In the genomic region with DNA sequence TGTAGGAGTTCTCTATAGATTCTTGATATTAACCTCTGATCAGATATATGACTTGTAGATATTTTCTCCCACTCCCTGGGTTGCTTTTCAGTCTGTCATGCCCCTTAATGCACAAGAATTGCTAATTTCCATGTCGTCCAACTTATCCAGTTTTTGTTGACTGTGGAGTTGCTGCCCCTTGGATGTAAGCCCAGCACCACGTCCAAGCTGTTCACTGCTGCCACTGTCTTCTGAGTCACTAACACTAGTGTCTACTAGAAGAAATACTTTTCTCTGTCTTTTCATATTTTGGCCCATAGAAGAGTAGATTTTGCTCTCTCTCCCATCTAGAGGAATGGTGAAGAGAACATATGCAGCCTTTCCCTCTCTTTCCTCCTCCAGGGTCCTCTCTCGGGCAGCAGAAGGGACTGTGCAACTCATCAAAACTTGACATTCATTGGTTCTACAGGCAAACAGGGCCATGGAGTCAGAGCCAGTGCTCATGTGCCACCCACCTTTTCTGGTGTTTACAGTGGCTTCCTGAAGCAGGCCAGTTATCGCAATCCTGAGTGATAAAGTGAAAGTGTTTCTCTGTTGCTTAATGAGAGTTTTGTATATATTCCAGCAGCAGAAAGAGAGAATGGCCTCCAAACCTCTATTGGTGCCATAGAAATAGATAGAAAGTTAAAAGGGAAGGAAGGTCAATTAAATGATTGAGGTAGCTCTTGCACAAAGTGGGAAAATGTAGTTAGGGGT, we compare ENCODE assay signal across 2 cellular contexts.
A peak's percentile ranks its signal among the peaks of the same experiment; 100 is the strongest.
TF ChIP-seq lines count a peak whose summit lies in the region.

No MANE protein-coding gene starts in this region.

TF ChIP-seq in IMR-90, 13 proteins besides CTCF, POLR2A, EP300 and RAD21:
- TF ChIP-seq RCOR1 (IDR thresholded peaks at IDR 0.05; ENCODE audit: insufficient replicate concordance, low read length) (no peak), CEBPB (IDR thresholded peaks at IDR 0.05; ENCODE audit: low read depth, low read length) (peak; percentile 70), FOS (IDR thresholded peaks at IDR 0.05; ENCODE audit: low read depth, low read length) (no peak), RFX5 (IDR thresholded peaks at IDR 0.05; ENCODE audit: low read depth, low read length) (no peak), BHLHE40 (IDR thresholded peaks at IDR 0.05; ENCODE audit: low read depth, low read length) (peak; percentile 85)

TF ChIP-seq in SK-N-SH, 30 proteins besides CTCF, POLR2A, EP300 and RAD21:
- TF ChIP-seq TEAD4 (IDR thresholded peaks at IDR 0.05; ENCODE audit: borderline replicate concordance, insufficient read depth): no peak
- TF ChIP-seq CHD2 (IDR thresholded peaks at IDR 0.05; ENCODE audit: low read length, partially characterized antibody): no peak
- TF ChIP-seq MEF2A (IDR thresholded peaks at IDR 0.05; ENCODE audit: borderline replicate concordance, low read depth): no peak
- no peak for TF ChIP-seq ELF1 (IDR thresholded peaks at IDR 0.05)
- no peak for TF ChIP-seq RXRA (IDR thresholded peaks at IDR 0.05; ENCODE audit: borderline replicate concordance, low read depth)
- TF ChIP-seq, protein P1, sequence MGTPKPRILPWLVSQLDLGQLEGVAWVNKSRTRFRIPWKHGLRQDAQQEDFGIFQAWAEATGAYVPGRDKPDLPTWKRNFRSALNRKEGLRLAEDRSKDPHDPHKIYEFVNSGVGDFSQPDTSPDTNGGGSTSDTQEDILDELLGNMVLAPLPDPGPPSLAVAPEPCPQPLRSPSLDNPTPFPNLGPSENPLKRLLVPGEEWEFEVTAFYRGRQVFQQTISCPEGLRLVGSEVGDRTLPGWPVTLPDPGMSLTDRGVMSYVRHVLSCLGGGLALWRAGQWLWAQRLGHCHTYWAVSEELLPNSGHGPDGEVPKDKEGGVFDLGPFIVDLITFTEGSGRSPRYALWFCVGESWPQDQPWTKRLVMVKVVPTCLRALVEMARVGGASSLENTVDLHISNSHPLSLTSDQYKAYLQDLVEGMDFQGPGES (IDR thresholded peaks at IDR 0.05; ENCODE audit: low read depth, low read length): no peak
- no peak for TF ChIP-seq SMC3 (IDR thresholded peaks at IDR 0.05; ENCODE audit: low read depth, low read length)
- no peak for TF ChIP-seq GATA2 (CRISPR knock-in tag; IDR thresholded peaks at IDR 0.05)
- TF ChIP-seq GABPA (IDR thresholded peaks at IDR 0.05; ENCODE audit: low read depth): no peak
- TF ChIP-seq, protein P2, sequence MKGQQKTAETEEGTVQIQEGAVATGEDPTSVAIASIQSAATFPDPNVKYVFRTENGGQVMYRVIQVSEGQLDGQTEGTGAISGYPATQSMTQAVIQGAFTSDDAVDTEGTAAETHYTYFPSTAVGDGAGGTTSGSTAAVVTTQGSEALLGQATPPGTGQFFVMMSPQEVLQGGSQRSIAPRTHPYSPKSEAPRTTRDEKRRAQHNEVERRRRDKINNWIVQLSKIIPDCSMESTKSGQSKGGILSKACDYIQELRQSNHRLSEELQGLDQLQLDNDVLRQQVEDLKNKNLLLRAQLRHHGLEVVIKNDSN (IDR thresholded peaks at IDR 0.05; ENCODE audit: borderline replicate concordance, low read depth): no peak
- TF ChIP-seq NRF1 (IDR thresholded peaks at IDR 0.05; ENCODE audit: low read depth, low read length): no peak
- no peak for TF ChIP-seq FOXJ3 (CRISPR knock-in tag; IDR thresholded peaks at IDR 0.05)
- TF ChIP-seq, protein P3, sequence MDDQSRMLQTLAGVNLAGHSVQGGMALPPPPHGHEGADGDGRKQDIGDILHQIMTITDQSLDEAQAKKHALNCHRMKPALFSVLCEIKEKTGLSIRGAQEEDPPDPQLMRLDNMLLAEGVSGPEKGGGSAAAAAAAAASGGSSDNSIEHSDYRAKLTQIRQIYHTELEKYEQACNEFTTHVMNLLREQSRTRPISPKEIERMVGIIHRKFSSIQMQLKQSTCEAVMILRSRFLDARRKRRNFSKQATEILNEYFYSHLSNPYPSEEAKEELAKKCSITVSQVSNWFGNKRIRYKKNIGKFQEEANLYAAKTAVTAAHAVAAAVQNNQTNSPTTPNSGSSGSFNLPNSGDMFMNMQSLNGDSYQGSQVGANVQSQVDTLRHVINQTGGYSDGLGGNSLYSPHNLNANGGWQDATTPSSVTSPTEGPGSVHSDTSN (IDR thresholded peaks at IDR 0.05): no peak
- no peak for TF ChIP-seq RCOR1 (IDR thresholded peaks at IDR 0.05; ENCODE audit: low read length)
- no peak for TF ChIP-seq TCF12 (IDR thresholded peaks at IDR 0.05)
- no peak for TF ChIP-seq SIN3A (IDR thresholded peaks at IDR 0.05; ENCODE audit: borderline replicate concordance, low read depth, low read length)
- no peak for TF ChIP-seq MXI1 (IDR thresholded peaks at IDR 0.05; ENCODE audit: low read depth, low read length)
- no peak for TF ChIP-seq JUND (IDR thresholded peaks at IDR 0.05)
- TF ChIP-seq YY1 (IDR thresholded peaks at IDR 0.05; ENCODE audit: low read depth): no peak
- no peak for TF ChIP-seq RFX5 (IDR thresholded peaks at IDR 0.05; ENCODE audit: low read length)
